ENCODE assay signal across 11 cellular contexts in genomic region chr11:114196994-114197702, GRCh38.
DNase-seq lines count a peak whose midpoint lies in the region; ATAC-seq and TF ChIP-seq lines count a peak whose summit lies in the region.
"Had no signal": no experiment of that assay in that cellular context is flagged by ENCODE, and none has a peak within 500 bp of the region (broad histone marks: within the 10 kb centered on the region; RNA-seq: fewer than 3 reads in every experiment).

No MANE protein-coding gene starts in this region.

- no peaks in the 10 kb centered on the region for H4K20me1 ChIP-seq in mammary epithelial cell (ENCODE audit: insufficient read depth, low read length)

- ATAC-seq in HG03135 (IDR thresholded peaks at IDR 0.05; ENCODE audit: unreplicated experiment) (no peak), GM21723 (IDR thresholded peaks at IDR 0.05; ENCODE audit: unreplicated experiment) (no peak), GM21515 (IDR thresholded peaks at IDR 0.05; ENCODE audit: unreplicated experiment) (no peak)

- H3K79me2 ChIP-seq in mammary epithelial cell (ENCODE audit: insufficient read depth, low read length): no peaks in the 10 kb centered on the region
- peaks cover 10% of the 10 kb centered on the region for H3K79me2 ChIP-seq in parathyroid adenoma

- H3K27ac ChIP-seq in mammary epithelial cell (ENCODE audit: insufficient read depth, low read depth, low read length) (no peak overlapping the region), left ventricle myocardium inferior (replicated peaks) (peak overlapping the region; percentile 95), parathyroid adenoma (peak overlapping the region; percentile 62), uterus (peak overlapping the region; percentile 88 to 94)

- BruUV-seq in MCF 10A (replicated peaks; lab: Mats Ljungman, UMichigan) (TSS peak; percentile 68), mammary epithelial cell (replicated peaks; lab: Mats Ljungman, UMichigan) (no TSS peak)

- no peak for TF ChIP-seq CTCF in MCF 10A (IDR thresholded peaks at IDR 0.05; ENCODE audit: unreplicated experiment)
- TF ChIP-seq CTCF in mammary epithelial cell (conservative IDR thresholded peaks at IDR 0.05 in 1 of 2, IDR thresholded peaks at IDR 0.05 in 1 of 2; ENCODE audit: extremely low read depth in 1 of 2, insufficient read depth in 1 of 2, low read depth in 1 of 2, low read length in 2 of 2): no peak
- TF ChIP-seq CTCF in left ventricle myocardium inferior (IDR thresholded peaks at IDR 0.05; ENCODE audit: borderline replicate concordance): no peak
- no peak for TF ChIP-seq CTCF in parathyroid adenoma (IDR thresholded peaks at IDR 0.05)
- TF ChIP-seq CTCF in uterus (IDR thresholded peaks at IDR 0.05): no peak

- H3K4me3 ChIP-seq in mammary epithelial cell (replicated peaks in 1 of 3; ENCODE audit: insufficient read depth in 1 of 3, low read depth in 2 of 3, low read length in 3 of 3): no peak overlapping the region
- peak overlapping the region; percentile 27 for H3K4me3 ChIP-seq in left ventricle myocardium inferior
- H3K4me3 ChIP-seq in parathyroid adenoma (ENCODE audit: low read depth, low read length): no peak overlapping the region
- H3K4me3 ChIP-seq in uterus: no peak overlapping the region

- intact Hi-C loops in MCF 10A (cut with micrococcal nuclease): loop anchor here (1.0 to 5.0 kb wide), 2 partner anchors 34 to 65 kb away; no protein-coding TSS in a partner anchor
- intact Hi-C loops in mammary epithelial cell (cut with micrococcal nuclease): no loop called here
- intact Hi-C loops in left ventricle myocardium inferior (cut with micrococcal nuclease): no loop called here
- intact Hi-C loops in uterus (cut with DNase I; ENCODE audit: low total_unique reads): loop anchor here (10.0 kb wide), 1 partner anchor 58 kb away; no protein-coding TSS in a partner anchor

- in situ Hi-C loops in mammary epithelial cell (cut with MboI; ENCODE audit: low sequenced_read_pairs in 2 of 2): no loop called here

- no peak overlapping the region for H3K4me2 ChIP-seq in mammary epithelial cell (ENCODE audit: insufficient read depth, low read depth, low read length)
- no peak overlapping the region for H3K4me2 ChIP-seq in parathyroid adenoma (ENCODE audit: low read length)

- no peak overlapping the region for H3K9ac ChIP-seq in mammary epithelial cell (ENCODE audit: insufficient read depth, low read length)
- H3K9ac ChIP-seq in parathyroid adenoma: no peak overlapping the region

- peak overlapping the region; percentile 1 for H3K4me3 Mint-ChIP-seq in MCF 10A (ENCODE audit: unreplicated experiment)
- H3K4me3 Mint-ChIP-seq: naive thymus-derived CD8-positive, alpha-beta T cell had no signal

- H3K27me3 Mint-ChIP-seq in MCF 10A (ENCODE audit: insufficient read depth, unreplicated experiment): no peaks in the 10 kb centered on the region
- H3K27me3 Mint-ChIP-seq: naive thymus-derived CD8-positive, alpha-beta T cell had no signal

- peaks cover 51% of the 10 kb centered on the region for H3K36me3 Mint-ChIP-seq in MCF 10A (ENCODE audit: insufficient read depth, unreplicated experiment)
- H3K36me3 Mint-ChIP-seq: naive thymus-derived CD8-positive, alpha-beta T cell had no signal

- H3K27me3 ChIP-seq in mammary epithelial cell (ENCODE audit: insufficient read depth, low read length): no peaks in the 10 kb centered on the region
- H3K27me3 ChIP-seq in left ventricle myocardium inferior (ENCODE audit: low read depth): no peaks in the 10 kb centered on the region
- no peaks in the 10 kb centered on the region for H3K27me3 ChIP-seq in parathyroid adenoma (ENCODE audit: control insufficient read depth, insufficient read depth, low read length)
- H3K27me3 ChIP-seq in uterus: no peaks in the 10 kb centered on the region

- TF ChIP-seq POLR2A in uterus (IDR thresholded peaks at IDR 0.05): no peak

- peaks cover 58% of the 10 kb centered on the region for H3K4me1 Mint-ChIP-seq in MCF 10A (ENCODE audit: insufficient read depth, unreplicated experiment)

- dilution Hi-C loops in mammary epithelial cell (cut with HindIII; ENCODE audit: low sequenced_read_pairs): no loop called here

- POLR2A ChIA-PET in MCF 10A (lab: Yijun Ruan, JAX): interaction anchor here (0.6 to 13.9 kb wide), 19 partner anchors 9 to 137 kb away, joined by 3 to 398 read pairs (median 7); partner anchors contain the start of genes NNMT and ZBTB16

- CTCF ChIA-PET in MCF 10A (lab: Yijun Ruan, JAX) (interaction anchor here (0.6 to 1.9 kb wide), 7 partner anchors 11 to 160 kb away, joined by 3 to 5 read pairs (median 4); no protein-coding TSS in a partner anchor), mammary epithelial cell (lab: Charles Lee; ENCODE audit: low non-redundant PET) (no interaction called here)

- H3K36me3 ChIP-seq in mammary epithelial cell (ENCODE audit: insufficient read depth, low read length): no peaks in the 10 kb centered on the region
- H3K36me3 ChIP-seq in left ventricle myocardium inferior: peaks cover 9% of the 10 kb centered on the region
- no peaks in the 10 kb centered on the region for H3K36me3 ChIP-seq in parathyroid adenoma (ENCODE audit: control insufficient read depth, insufficient read depth, low read length)
- H3K36me3 ChIP-seq in uterus: no peaks in the 10 kb centered on the region

- 91% methylated on average over 7 of the region's 7 CpGs for WGBS in mammary epithelial cell (ENCODE audit: low coverage, missing lambda C conversion rate)

- peak overlapping the region; percentile 97 for H3K27ac Mint-ChIP-seq in MCF 10A (ENCODE audit: low read depth, unreplicated experiment)

- DNase-seq in MCF 10A (ENCODE audit: unreplicated experiment) (no peak), mammary epithelial cell (no peak), left ventricle myocardium inferior (no peak), uterus (peak in 1 of 2 donors; percentile 52)
- DNase-seq: activated CD4-positive, alpha-beta T cell treated with anti-CD3 and anti-CD28 coated beads for 48 hours; NCI-H187 treated with DMSO at 0.1 percent for 48 hours had no signal

- H3K9me3 ChIP-seq in mammary epithelial cell (replicated peaks; ENCODE audit: insufficient read depth, low read length) (no peaks in the 10 kb centered on the region), left ventricle myocardium inferior (replicated peaks) (no peaks in the 10 kb centered on the region), parathyroid adenoma (ENCODE audit: control insufficient read depth, low read length) (no peaks in the 10 kb centered on the region), uterus (no peaks in the 10 kb centered on the region)

- peaks cover 5% of the 10 kb centered on the region for H3K4me1 ChIP-seq in mammary epithelial cell (ENCODE audit: insufficient read depth, low read length)
- peaks cover 100% of the 10 kb centered on the region for H3K4me1 ChIP-seq in left ventricle myocardium inferior
- peaks cover 43% of the 10 kb centered on the region for H3K4me1 ChIP-seq in parathyroid adenoma
- peaks cover 16 to 38% of the 10 kb centered on the region in 2 donors for H3K4me1 ChIP-seq in uterus

- H2AFZ ChIP-seq in mammary epithelial cell (ENCODE audit: low read depth, low read length) (no peak overlapping the region), parathyroid adenoma (no peak overlapping the region)

- no peaks in the 10 kb centered on the region for H3K9me3 Mint-ChIP-seq in MCF 10A (ENCODE audit: unreplicated experiment)
- H3K9me3 Mint-ChIP-seq: naive thymus-derived CD8-positive, alpha-beta T cell had no signal

Comparison
In these comparisons a context has a peak if more than half of its experiments do, and no peak if none do; other contexts are left out.
1. intact Hi-C loops: an anchor here in MCF 10A (1.0 to 5.0 kb wide) and uterus (10.0 kb wide); none called in mammary epithelial cell and left ventricle myocardium inferior.